Comparison of ENCODE assay signal across 13 cellular contexts in the genomic region with DNA sequence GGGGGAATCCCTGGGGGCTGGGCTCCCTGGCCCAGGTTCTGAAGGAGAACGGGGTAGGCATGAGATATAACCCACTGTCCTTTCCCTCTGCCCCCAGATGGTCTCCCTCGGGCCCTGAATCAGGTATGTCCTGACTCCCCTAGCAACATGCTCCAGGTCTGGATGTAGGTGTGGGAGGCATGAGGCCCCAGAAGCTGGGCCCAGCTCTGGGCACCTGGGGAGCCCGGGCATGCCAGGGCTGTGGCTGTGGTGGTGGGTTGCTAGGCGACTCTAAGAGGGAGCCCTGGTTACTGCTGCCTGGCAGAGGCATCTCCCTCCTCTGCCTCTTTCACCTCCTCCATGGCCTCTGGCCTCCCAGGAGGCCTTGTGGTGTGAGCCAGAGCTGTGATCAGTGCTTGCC. TPM values are rescaled to one million over a fixed set of nuclear protein-coding genes. Genes with fewer than 3 reads are reported as not detected.
DNase-seq lines count a peak whose midpoint lies in the region; ATAC-seq and TF ChIP-seq lines count a peak whose summit lies in the region.
"Had no signal": no experiment of that assay in that cellular context is flagged by ENCODE, and none has a peak within 500 bp of the region (broad histone marks: within the 10 kb centered on the region; RNA-seq: fewer than 3 reads in every experiment).

No MANE protein-coding gene starts in this region.

- H3K4ac ChIP-seq in neuronal stem cell (ENCODE audit: low read length), result no peak overlapping the region

- no peak overlapping the region for H3K4me2 ChIP-seq in neuronal stem cell (ENCODE audit: insufficient read depth, low read length, poor library complexity, severe bottlenecking)

- H2BK5ac ChIP-seq in neuronal stem cell (ENCODE audit: low read length), result no peak overlapping the region

- H3K4me1 ChIP-seq in neuronal stem cell (ENCODE audit: control insufficient read depth in 2 of 2, insufficient read depth in 1 of 2, low read depth in 1 of 2, low read length in 2 of 2) (peaks cover 3 to 6% of the 10 kb centered on the region in 2 donors), ascending aorta (peaks cover 12 to 16% of the 10 kb centered on the region in 2 donors)

- ATAC-seq in GM18861 (IDR thresholded peaks at IDR 0.05; ENCODE audit: unreplicated experiment), result no peak
- ATAC-seq: K562 had no signal

- H3K23ac ChIP-seq in neuronal stem cell (ENCODE audit: low read depth, low read length, poor library complexity), result no peak overlapping the region

- H3K27me3 ChIP-seq in neuronal stem cell (ENCODE audit: control insufficient read depth in 3 of 3, insufficient read depth in 3 of 3, low read depth in 1 of 3, low read length in 3 of 3) (peaks cover 12 to 83% (median 27%) of the 10 kb centered on the region in 3 experiments), ascending aorta (no peaks in the 10 kb centered on the region)

- no peak overlapping the region for H2BK120ac ChIP-seq in neuronal stem cell (ENCODE audit: low read depth, low read length)

- H3K27ac ChIP-seq in neuronal stem cell (replicated peaks; ENCODE audit: low read length) (no peak overlapping the region), ascending aorta (no peak overlapping the region)
- H3K27ac ChIP-seq: C4-2B, SJSA1 had no signal

- no peak overlapping the region for H2BK12ac ChIP-seq in neuronal stem cell (ENCODE audit: low read length)

- intact Hi-C loops in ascending aorta (cut with DNase I), result no loop called here

- H2AK5ac ChIP-seq in neuronal stem cell (ENCODE audit: low read depth, low read length), result peak overlapping the region; percentile 63

- WGBS in neuronal stem cell (ENCODE audit: extremely low coverage in 2 of 2, insufficient read length in 2 of 2, insufficient replicate concordance in 1 of 2), 2 donors, result no CpG with 5 or more reads among the region's 4 CpGs

- no peak overlapping the region for H3K9ac ChIP-seq in neuronal stem cell (ENCODE audit: low read depth, low read length, poor library complexity)

- no peak for TF ChIP-seq CTCF in ascending aorta (IDR thresholded peaks at IDR 0.05)

- H3K79me1 ChIP-seq in neuronal stem cell (ENCODE audit: low read depth, low read length), result no peaks in the 10 kb centered on the region

- H3K36me3 ChIP-seq in neuronal stem cell (replicated peaks in 1 of 2; ENCODE audit: control insufficient read depth in 2 of 2, insufficient read depth in 2 of 2, low read length in 2 of 2), result no peaks in the 10 kb centered on the region
- H3K36me3 ChIP-seq in ascending aorta, result no peaks in the 10 kb centered on the region
- H3K36me3 ChIP-seq: SJSA1 had no signal

- peak overlapping the region; percentile 45 for H3K18ac ChIP-seq in neuronal stem cell (ENCODE audit: low read length)

- no peak overlapping the region for H4K8ac ChIP-seq in neuronal stem cell (ENCODE audit: low read depth, low read length)

- H2AFZ ChIP-seq in neuronal stem cell (ENCODE audit: low read length), result no peak overlapping the region

- DNase-seq in NCI-H748 (lab: John Stamatoyannopoulos, UW; ENCODE audit: unreplicated experiment) (peak; percentile 61), NCI-H748 treated with DMSO at 0.1 percent for 48 hours (lab: John Stamatoyannopoulos, UW) (no peak), DMS153 (lab: John Stamatoyannopoulos, UW) (peak; percentile 72), NCI-H510A treated with DMSO at 0.1 percent for 48 hours (lab: John Stamatoyannopoulos, UW) (peak; percentile 90), neuronal stem cell (ENCODE audit: low spot score) (no peak), ascending aorta (ENCODE audit: low spot score in 2 of 2) (no peak)
- DNase-seq: MV-4-11, NCI-H1417 treated with DMSO at 0.1 percent for 48 hours, NCI-H2029 had no signal

- H4K91ac ChIP-seq in neuronal stem cell (ENCODE audit: low read depth, low read length, poor library complexity), result peak overlapping the region; percentile 41

- H3K14ac ChIP-seq in neuronal stem cell (ENCODE audit: low read length), result no peak overlapping the region

- H2BK15ac ChIP-seq in neuronal stem cell (ENCODE audit: low read length), result peak overlapping the region; percentile 22

- no peaks in the 10 kb centered on the region for H3K9me3 ChIP-seq in neuronal stem cell (replicated peaks in 1 of 2; ENCODE audit: control insufficient read depth in 2 of 2, insufficient read depth in 1 of 2, low read depth in 1 of 2, low read length in 2 of 2)
- H3K9me3 ChIP-seq in ascending aorta, result no peaks in the 10 kb centered on the region
- H3K9me3 ChIP-seq: SJSA1 had no signal

- H3K4me3 ChIP-seq in neuronal stem cell (ENCODE audit: low read length in 2 of 2), result no peak overlapping the region
- no peak overlapping the region for H3K4me3 ChIP-seq in ascending aorta
- H3K4me3 ChIP-seq: K562, SJSA1 had no signal

RNA-seq across cellular contexts. Expression of a gene that starts 16.2 kb away (rescaled TPM):
- polyA plus RNA-seq in neuronal stem cell (2013, experiment 1 of 2), result 3.4 TPM
- 3.1 TPM for polyA plus RNA-seq in neuronal stem cell (2013, experiment 2 of 2)
- total RNA-seq in ascending aorta, result 5.7 TPM

Comparison
In these comparisons a context has a peak if more than half of its experiments do, and no peak if none do; other contexts are left out.
1. DNase-seq: peak in NCI-H748 (single experiment), DMS153 (single experiment) and NCI-H510A treated with DMSO at 0.1 percent for 48 hours (single experiment); none in NCI-H748 treated with DMSO at 0.1 percent for 48 hours (single experiment), neuronal stem cell (single experiment) and ascending aorta (0 of 2).